Comparison of ENCODE assay signal across 33 cellular contexts in the genomic region with DNA sequence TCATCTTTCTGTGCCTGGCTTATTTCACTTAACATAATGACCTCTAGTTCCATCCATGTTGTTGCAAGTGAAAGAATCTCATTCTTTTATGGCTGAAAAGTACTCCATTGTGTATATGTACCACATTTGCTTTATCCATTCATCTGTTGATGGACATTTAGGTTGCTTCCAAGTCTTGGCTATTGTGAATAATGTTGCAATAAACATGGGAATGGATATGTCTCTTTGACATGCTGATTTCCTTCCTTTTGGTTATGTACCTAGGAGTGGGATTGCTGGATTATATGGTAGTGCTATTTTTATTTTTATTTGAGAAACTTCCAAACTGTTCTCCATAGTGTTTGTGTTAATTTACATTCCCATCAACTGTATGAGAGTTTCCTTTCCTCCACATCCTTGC.
"Had no signal": no experiment of that assay in that cellular context is flagged by ENCODE, and none has a peak within 500 bp of the region (broad histone marks: within the 10 kb centered on the region; RNA-seq: fewer than 3 reads in every experiment).

No MANE protein-coding gene starts in this region.

- DNase-seq: Karpas-422, Kasumi-1, MG63, MM.1S, MV-4-11, NCI-H1048, NCI-H1092, NCI-H1092 treated with DMSO at 0.1 percent for 48 hours, NCI-H1105, NCI-H1105 treated with DMSO at 0.1 percent for 48 hours, NCI-H1417, NCI-H1417 treated with DMSO at 0.1 percent for 48 hours, NCI-H1436, NCI-H1436 treated with DMSO at 0.1 percent for 48 hours, NCI-H146, NCI-H1694, NCI-H1694 treated with DMSO at 0.1 percent for 48 hours, NCI-H187, NCI-H187 treated with DMSO at 0.1 percent for 48 hours, NCI-H1930, NCI-H2029, NCI-H2029 treated with DMSO at 0.1 percent for 48 hours, NCI-H2081, NCI-H2081 treated with DMSO at 0.1 percent for 48 hours, NCI-H2107, NCI-H2171, NCI-H2171 treated with DMSO at 0.1 percent for 48 hours, NCI-H2227 treated with DMSO at 0.1 percent for 48 hours, NCI-H226, NCI-H345, NCI-H446, NCI-H446 treated with DMSO at 0.1 percent for 48 hours, NCI-H510A had no signal
